10 cellular contexts compared by ENCODE assay signal in genomic region chr2:181311841-181312240, GRCh38.
DNase-seq lines count a peak whose midpoint lies in the region; ATAC-seq and TF ChIP-seq lines count a peak whose summit lies in the region.
"Had no signal": no experiment of that assay in that cellular context is flagged by ENCODE, and none has a peak within 500 bp of the region (broad histone marks: within the 10 kb centered on the region; RNA-seq: fewer than 3 reads in every experiment).

No MANE protein-coding gene starts in this region.

- H3K9me3 Mint-ChIP-seq in natural killer cell: peaks cover 0 to 3% of the 10 kb centered on the region in 2 donors

- DNase-seq in RPMI8226 (peak; percentile 21), natural killer cell (no peak), NCI-H2081 treated with DMSO at 0.1 percent for 48 hours (lab: John Stamatoyannopoulos, UW) (no peak), NCI-H1417 treated with DMSO at 0.1 percent for 48 hours (lab: John Stamatoyannopoulos, UW) (no peak), activated gamma-delta T cell treated with Interleukin-2 at 50 U/mL for 16 hours (no peak)
- DNase-seq: amygdala, NCI-H187 had no signal

- ATAC-seq in GM18909 (IDR thresholded peaks at IDR 0.05; ENCODE audit: poor library complexity, unreplicated experiment) (peak; percentile 24), HG02763 (IDR thresholded peaks at IDR 0.05; ENCODE audit: unreplicated experiment) (peak; percentile 28), natural killer cell (no peak), HG03520 (IDR thresholded peaks at IDR 0.05; ENCODE audit: unreplicated experiment) (no peak)

- no peak for TF ChIP-seq CTCF in natural killer cell (IDR thresholded peaks at IDR 0.05)

- peak overlapping the region; percentile 88 to 89 for H3K27ac Mint-ChIP-seq in natural killer cell

- H3K36me3 Mint-ChIP-seq in natural killer cell: no peaks in the 10 kb centered on the region

- intact Hi-C loops in natural killer cell (cut with micrococcal nuclease): loop anchor here (1.0 to 5.0 kb wide), 3 partner anchors 35 to 330 kb away; partner anchors contain the start of genes ITGA4 and UBE2E3

- H3K4me1 Mint-ChIP-seq in natural killer cell: peaks cover 51 to 57% of the 10 kb centered on the region in 2 donors

- no peaks in the 10 kb centered on the region for H3K27me3 Mint-ChIP-seq in natural killer cell (ENCODE audit: low read depth in 2 of 2)

- H3K4me3 Mint-ChIP-seq in natural killer cell: peak overlapping the region; percentile 82

Comparison
In these comparisons a context has a peak if more than half of its experiments do, and no peak if none do; other contexts are left out.
1. ATAC-seq: peak in GM18909 (single experiment) and HG02763 (single experiment); none in natural killer cell (0 of 3) and HG03520 (single experiment).